In the genomic region with DNA sequence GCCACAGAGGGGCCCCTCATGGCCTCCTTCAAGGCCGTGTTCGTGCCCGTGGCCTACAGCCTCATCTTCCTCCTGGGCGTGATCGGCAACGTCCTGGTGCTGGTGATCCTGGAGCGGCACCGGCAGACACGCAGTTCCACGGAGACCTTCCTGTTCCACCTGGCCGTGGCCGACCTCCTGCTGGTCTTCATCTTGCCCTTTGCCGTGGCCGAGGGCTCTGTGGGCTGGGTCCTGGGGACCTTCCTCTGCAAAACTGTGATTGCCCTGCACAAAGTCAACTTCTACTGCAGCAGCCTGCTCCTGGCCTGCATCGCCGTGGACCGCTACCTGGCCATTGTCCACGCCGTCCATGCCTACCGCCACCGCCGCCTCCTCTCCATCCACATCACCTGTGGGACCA, we compare ENCODE assay signal across 22 cellular contexts. TPM values are rescaled to one million over a fixed set of nuclear protein-coding genes. Genes with fewer than 3 reads are reported as not detected.
DNase-seq lines count a peak whose midpoint lies in the region; ATAC-seq and TF ChIP-seq lines count a peak whose summit lies in the region.
"Had no signal": no experiment of that assay in that cellular context is flagged by ENCODE, and none has a peak within 500 bp of the region (broad histone marks: within the 10 kb centered on the region; RNA-seq: fewer than 3 reads in every experiment).

No MANE protein-coding gene starts in this region.

- peak overlapping the region; percentile 41 for H3K9ac ChIP-seq in Loucy (ENCODE audit: low read depth, low read length, poor library complexity, severe bottlenecking)

- no peaks in the 10 kb centered on the region for H3K27me3 Mint-ChIP-seq in activated T-cell treated with anti-CD3 and anti-CD28 coated beads, Interleukin-2, amount 50 U/mL, for 24 hours
- no peaks in the 10 kb centered on the region for H3K27me3 Mint-ChIP-seq in activated T-cell treated with anti-CD3 and anti-CD28 coated beads, Interleukin-2, amount 50 U/mL, for 4 hours (ENCODE audit: low read depth)
- no peaks in the 10 kb centered on the region for H3K27me3 Mint-ChIP-seq in effector memory CD8-positive, alpha-beta T cell
- no peaks in the 10 kb centered on the region for H3K27me3 Mint-ChIP-seq in stimulated activated memory B cell treated with anti-CD40 and anti-IgM and Interleukin-4, amounts not matched to agents 10 μg/mL and 1 μg/mL and 100 μg/mL, for 72 hours
- H3K27me3 Mint-ChIP-seq in endothelial cell (ENCODE audit: unreplicated experiment) = peaks cover 7% of the 10 kb centered on the region

- H3K4me1 ChIP-seq in Loucy (ENCODE audit: insufficient read depth, low read length, poor library complexity, severe bottlenecking) = peaks cover 15% of the 10 kb centered on the region

- peak overlapping the region; percentile 87 for H3K27ac Mint-ChIP-seq in activated T-cell treated with anti-CD3 and anti-CD28 coated beads, Interleukin-2, amount 50 U/mL, for 24 hours
- peak overlapping the region; percentile 97 to 98 for H3K27ac Mint-ChIP-seq in effector memory CD8-positive, alpha-beta T cell
- peak overlapping the region; percentile 95 for H3K27ac Mint-ChIP-seq in stimulated activated memory B cell treated with anti-CD40 and anti-IgM and Interleukin-4, amounts not matched to agents 10 μg/mL and 1 μg/mL and 100 μg/mL, for 72 hours
- no peak overlapping the region for H3K27ac Mint-ChIP-seq in endothelial cell (ENCODE audit: unreplicated experiment)

- H3F3A ChIP-seq in Loucy (ENCODE audit: low read depth) = no peaks in the 10 kb centered on the region

- no peak for TF ChIP-seq CTCF in Loucy (conservative IDR thresholded peaks at IDR 0.05; ENCODE audit: low read length)
- no peak for TF ChIP-seq CTCF in endothelial cell (IDR thresholded peaks at IDR 0.05; ENCODE audit: unreplicated experiment)

- H3K9me3 Mint-ChIP-seq in activated T-cell treated with anti-CD3 and anti-CD28 coated beads, Interleukin-2, amount 50 U/mL, for 24 hours = no peaks in the 10 kb centered on the region
- no peaks in the 10 kb centered on the region for H3K9me3 Mint-ChIP-seq in activated T-cell treated with anti-CD3 and anti-CD28 coated beads, Interleukin-2, amount 50 U/mL, for 4 hours
- no peaks in the 10 kb centered on the region for H3K9me3 Mint-ChIP-seq in effector memory CD8-positive, alpha-beta T cell
- no peaks in the 10 kb centered on the region for H3K9me3 Mint-ChIP-seq in stimulated activated memory B cell treated with anti-CD40 and anti-IgM and Interleukin-4, amounts not matched to agents 10 μg/mL and 1 μg/mL and 100 μg/mL, for 72 hours
- H3K9me3 Mint-ChIP-seq in endothelial cell (ENCODE audit: unreplicated experiment) = no peaks in the 10 kb centered on the region

- no peak overlapping the region for H2AFZ ChIP-seq in Loucy (ENCODE audit: low read length)

- no peaks in the 10 kb centered on the region for H3K79me2 ChIP-seq in Loucy (ENCODE audit: insufficient read depth, low read length)

- H3K27me3 ChIP-seq in Loucy (ENCODE audit: insufficient read depth, low read length, poor library complexity, severe bottlenecking) = no peaks in the 10 kb centered on the region
- H3K27me3 ChIP-seq: upper lobe of right lung had no signal

- H3K36me3 ChIP-seq in Loucy (ENCODE audit: insufficient read depth, low read length) = no peaks in the 10 kb centered on the region

- no peak overlapping the region for H3K4me3 ChIP-seq in Loucy (ENCODE audit: low read length, poor library complexity, severe bottlenecking)
- H3K4me3 ChIP-seq: lung, psoas muscle, upper lobe of right lung had no signal

- H3K9me2 ChIP-seq in Loucy (replicated peaks; ENCODE audit: low read depth, low read length) = no peaks in the 10 kb centered on the region

- DNase-seq in activated T-cell treated with anti-CD3 and anti-CD28 coated beads, Interleukin-2, amount 50 U/mL, for 24 hours = no peak
- DNase-seq in activated T-cell treated with anti-CD3 and anti-CD28 coated beads, Interleukin-2, amount 50 U/mL, for 4 hours = no peak
- no peak for DNase-seq in effector memory CD8-positive, alpha-beta T cell
- DNase-seq in endothelial cell (ENCODE audit: low spot score) = no peak
- no peak for DNase-seq in ureter (ENCODE audit: low spot score)
- DNase-seq: activated CD4-positive, alpha-beta T cell treated with anti-CD3 and anti-CD28 coated beads for 4 hours; activated T-cell treated with anti-CD3 and anti-CD28 coated beads, Interleukin-2, amount 50 U/mL, for 1 hour; amniotic stem cell; central memory CD4-positive, alpha-beta T cell; effector CD4-positive, alpha-beta T cell; head of caudate nucleus; NCI-H1930; NCI-H510A; stimulated activated naive CD4-positive, alpha-beta T cell treated with Interleukin-2 at 50 U/mL for 16 hours; upper lobe of right lung had no signal

- no peaks in the 10 kb centered on the region for H4K20me1 ChIP-seq in Loucy (ENCODE audit: insufficient read depth, low read length, poor library complexity, severe bottlenecking)

- no peaks in the 10 kb centered on the region for H3K9me3 ChIP-seq in Loucy (ENCODE audit: insufficient read depth, low read depth, low read length)
- H3K9me3 ChIP-seq: psoas muscle, upper lobe of right lung had no signal

- H3K4me1 Mint-ChIP-seq in activated T-cell treated with anti-CD3 and anti-CD28 coated beads, Interleukin-2, amount 50 U/mL, for 24 hours (ENCODE audit: low read depth) = peaks cover 88% of the 10 kb centered on the region
- H3K4me1 Mint-ChIP-seq in activated T-cell treated with anti-CD3 and anti-CD28 coated beads, Interleukin-2, amount 50 U/mL, for 4 hours (ENCODE audit: low read depth) = peaks cover 85% of the 10 kb centered on the region
- peaks cover 74 to 75% of the 10 kb centered on the region in 2 donors for H3K4me1 Mint-ChIP-seq in effector memory CD8-positive, alpha-beta T cell (ENCODE audit: low read depth in 2 of 2)
- H3K4me1 Mint-ChIP-seq in stimulated activated memory B cell treated with anti-CD40 and anti-IgM and Interleukin-4, amounts not matched to agents 10 μg/mL and 1 μg/mL and 100 μg/mL, for 72 hours = peaks cover 97% of the 10 kb centered on the region
- H3K4me1 Mint-ChIP-seq in endothelial cell (ENCODE audit: unreplicated experiment) = peaks cover 25% of the 10 kb centered on the region

- no peak for ATAC-seq in activated T-cell treated with anti-CD3 and anti-CD28 coated beads, Interleukin-2, amount 50 U/mL, for 4 hours
- ATAC-seq in effector memory CD8-positive, alpha-beta T cell (replicated peaks) = no peak
- no peak for ATAC-seq in stimulated activated memory B cell treated with anti-CD40 and anti-IgM and Interleukin-4, amounts not matched to agents 10 μg/mL and 1 μg/mL and 100 μg/mL, for 72 hours
- no peak for ATAC-seq in HG03039 (IDR thresholded peaks at IDR 0.05; ENCODE audit: unreplicated experiment)
- ATAC-seq: upper lobe of right lung had no signal

- H3K36me3 Mint-ChIP-seq in activated T-cell treated with anti-CD3 and anti-CD28 coated beads, Interleukin-2, amount 50 U/mL, for 24 hours (ENCODE audit: low read depth) = peaks cover 61% of the 10 kb centered on the region
- peaks cover 20% of the 10 kb centered on the region for H3K36me3 Mint-ChIP-seq in activated T-cell treated with anti-CD3 and anti-CD28 coated beads, Interleukin-2, amount 50 U/mL, for 4 hours (ENCODE audit: insufficient read depth)
- peaks cover 69% of the 10 kb centered on the region for H3K36me3 Mint-ChIP-seq in effector memory CD8-positive, alpha-beta T cell (ENCODE audit: insufficient read depth)
- peaks cover 72% of the 10 kb centered on the region for H3K36me3 Mint-ChIP-seq in stimulated activated memory B cell treated with anti-CD40 and anti-IgM and Interleukin-4, amounts not matched to agents 10 μg/mL and 1 μg/mL and 100 μg/mL, for 72 hours
- peaks cover 4% of the 10 kb centered on the region for H3K36me3 Mint-ChIP-seq in endothelial cell (ENCODE audit: low read depth, unreplicated experiment)

- no peak overlapping the region for H3K4me3 Mint-ChIP-seq in activated T-cell treated with anti-CD3 and anti-CD28 coated beads, Interleukin-2, amount 50 U/mL, for 24 hours
- no peak overlapping the region for H3K4me3 Mint-ChIP-seq in activated T-cell treated with anti-CD3 and anti-CD28 coated beads, Interleukin-2, amount 50 U/mL, for 4 hours
- H3K4me3 Mint-ChIP-seq in effector memory CD8-positive, alpha-beta T cell = peak overlapping the region; percentile 77 to 81
- H3K4me3 Mint-ChIP-seq in stimulated activated memory B cell treated with anti-CD40 and anti-IgM and Interleukin-4, amounts not matched to agents 10 μg/mL and 1 μg/mL and 100 μg/mL, for 72 hours = peak overlapping the region; percentile 35
- no peak overlapping the region for H3K4me3 Mint-ChIP-seq in endothelial cell (ENCODE audit: unreplicated experiment)

- no peak overlapping the region for H3K4me2 ChIP-seq in Loucy (ENCODE audit: low read depth, low read length, poor library complexity, severe bottlenecking)

RNA-seq across cellular contexts. Expression of gene CXCR5, which starts 10.0 kb away (rescaled TPM):
- total RNA-seq in activated T-cell treated with anti-CD3 and anti-CD28 coated beads, Interleukin-2, amount 50 U/mL, for 4 hours = 10 to 100 TPM; 17.6 to 30.8 (median 23.7) TPM
- total RNA-seq in endothelial cell (ENCODE audit: unreplicated experiment) = not detected
- not detected for total RNA-seq in ureter
- total RNA-seq: fibroblast of lung, M059J, upper lobe of right lung had no signal

RNA-seq across cellular contexts. Expression of gene BCL9L, which starts 32.1 kb away (rescaled TPM):
- 10 to 100 TPM; 26.1 to 31.2 (median 26.9) TPM for total RNA-seq in activated T-cell treated with anti-CD3 and anti-CD28 coated beads, Interleukin-2, amount 50 U/mL, for 4 hours
- total RNA-seq in endothelial cell (ENCODE audit: unreplicated experiment) (16.5 TPM), ureter (87.8 TPM)

Comparison
In these comparisons a context has a peak if more than half of its experiments do, and no peak if none do; other contexts are left out.
1. H3K4me3 Mint-ChIP-seq: peak in effector memory CD8-positive, alpha-beta T cell (2 of 2) and stimulated activated memory B cell treated with anti-CD40 and anti-IgM and Interleukin-4, amounts not matched to agents 10 μg/mL and 1 μg/mL and 100 μg/mL, for 72 hours (single experiment); none in activated T-cell treated with anti-CD3 and anti-CD28 coated beads, Interleukin-2, amount 50 U/mL, for 24 hours (single experiment), activated T-cell treated with anti-CD3 and anti-CD28 coated beads, Interleukin-2, amount 50 U/mL, for 4 hours (single experiment) and endothelial cell (single experiment).
2. RNA of gene CXCR5, which starts 10.0 kb away (total RNA-seq): 17.6 to 30.8 TPM in activated T-cell treated with anti-CD3 and anti-CD28 coated beads, Interleukin-2, amount 50 U/mL, for 4 hours; not detected in endothelial cell (single experiment) and not detected in ureter (single experiment); every median in the first group is over 10 times any median in the second.